In the genomic region with DNA sequence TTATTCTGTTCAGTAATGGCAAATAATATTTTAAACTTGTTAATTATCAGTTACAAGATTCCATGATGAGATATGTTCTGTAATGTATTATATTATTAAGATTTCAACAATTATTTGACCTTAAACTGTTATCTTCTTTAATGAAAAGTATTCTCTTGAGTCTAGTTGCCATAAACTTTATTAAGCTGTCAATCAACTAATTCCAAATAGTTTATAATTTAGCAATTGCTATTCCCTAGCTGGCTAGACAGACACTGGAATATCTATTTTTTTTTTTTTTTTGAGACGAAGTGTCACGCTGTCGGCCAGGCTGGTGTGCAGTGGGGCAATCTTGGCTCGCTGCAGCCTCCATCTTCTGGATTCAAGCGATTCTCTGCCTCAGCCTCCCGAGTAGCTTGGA, we compare ENCODE assay signal across 19 cellular contexts.
"Had no signal": no experiment of that assay in that cellular context is flagged by ENCODE, and none has a peak within 500 bp of the region (broad histone marks: within the 10 kb centered on the region; RNA-seq: fewer than 3 reads in every experiment).

No MANE protein-coding gene starts in this region.

- H3K36me3 ChIP-seq: Peyer's patch had no signal

- H3K27me3 ChIP-seq: Peyer's patch had no signal

- H3K27ac ChIP-seq: Peyer's patch had no signal

- H3K4me3 ChIP-seq: Peyer's patch had no signal

- DNase-seq: activated CD4-positive, alpha-beta T cell treated with anti-CD3 and anti-CD28 coated beads for 4 hours; activated CD8-positive, alpha-beta memory T cell treated with anti-CD3 and anti-CD28 coated beads, Interleukin-2, amount 50 U/mL, for 48 hours; activated CD8-positive, alpha-beta T cell treated with anti-CD3 and anti-CD28 coated beads, Interleukin-2, amount 10 ng/mL, durations not matched to agents 7 days and 5 days; activated effector memory CD4-positive, alpha-beta T cell treated with Interleukin-2 at 50 U/mL for 16 hours; activated naive CD4-positive, alpha-beta T cell; activated T-cell treated with anti-CD3 and anti-CD28 coated beads, Interleukin-2, amount 50 U/mL, for 1 hour; amygdala; Kasumi-1; NCI-H1092 treated with DMSO at 0.1 percent for 48 hours; NCI-H1417 treated with DMSO at 0.1 percent for 48 hours; NCI-H1694; NCI-H2029; NCI-H345; NCI-H510A; NCI-H69; NK-92 treated with Interleukin-12 subunit alpha and Interleukin-12 subunit beta, amount 100 ng/mL, for 24 hours; Peyer's patch; SHP77 treated with DMSO at 0.1 percent for 48 hours had no signal

- FAIRE-seq: astrocyte had no signal

- H3K9me3 ChIP-seq: Peyer's patch had no signal
